Comparison of ENCODE assay signal across 9 cellular contexts in genomic region chr16:15950167-15950854, GRCh38. TPM values are rescaled to one million over a fixed set of nuclear protein-coding genes. Genes with fewer than 3 reads are reported as not detected.
DNase-seq lines count a peak whose midpoint lies in the region; ATAC-seq, FAIRE-seq and TF ChIP-seq lines count a peak whose summit lies in the region.
"Had no signal": no experiment of that assay in that cellular context is flagged by ENCODE, and none has a peak within 500 bp of the region (broad histone marks: within the 10 kb centered on the region; RNA-seq: fewer than 3 reads in every experiment).

No MANE protein-coding gene starts in this region.

- peaks cover 2% of the 10 kb centered on the region for H3K27me3 Mint-ChIP-seq in activated CD4-positive, alpha-beta memory T cell treated with anti-CD3 and anti-CD28 coated beads, Interleukin-2, amount 10 ng/mL, durations not matched to agents 7 days and 5 days

- H3K36me3 Mint-ChIP-seq in activated CD4-positive, alpha-beta memory T cell treated with anti-CD3 and anti-CD28 coated beads, Interleukin-2, amount 10 ng/mL, durations not matched to agents 7 days and 5 days (ENCODE audit: low read depth): peaks cover 19% of the 10 kb centered on the region

- peaks cover 41% of the 10 kb centered on the region for H3K4me1 Mint-ChIP-seq in activated CD4-positive, alpha-beta memory T cell treated with anti-CD3 and anti-CD28 coated beads, Interleukin-2, amount 10 ng/mL, durations not matched to agents 7 days and 5 days

- POLR2A ChIA-PET in activated CD4-positive, alpha-beta memory T cell treated with anti-CD3 and anti-CD28 coated beads, Interleukin-2, amount 10 ng/mL, durations not matched to agents 7 days and 5 days (lab: Charles Lee): interaction anchor here (0.8 to 3.0 kb wide), 12 partner anchors 10 to 83 kb away, joined by 3 to 52 read pairs (median 4); partner anchors contain the start of gene CEP20

- no peaks in the 10 kb centered on the region for H3K4me1 ChIP-seq in endocrine pancreas (ENCODE audit: control insufficient read depth, insufficient read depth, low read length)
- peaks cover 60% of the 10 kb centered on the region for H3K4me1 ChIP-seq in mononuclear cell (ENCODE audit: insufficient read depth, low read length)
- H3K4me1 ChIP-seq in stomach smooth muscle (ENCODE audit: control insufficient read depth, insufficient read depth, low read length): peaks cover 49% of the 10 kb centered on the region

- no peak for TF ChIP-seq POLR2A in GM12891 (IDR thresholded peaks at IDR 0.05; ENCODE audit: low read depth, low read length)

- H3K4me3 ChIP-seq in endocrine pancreas (ENCODE audit: control insufficient read depth, insufficient read depth, low read length) (peak overlapping the region; percentile 77), mononuclear cell (ENCODE audit: low read length) (peak overlapping the region; percentile 73), stomach smooth muscle (ENCODE audit: low read length in 2 of 2) (peak overlapping the region; percentile 87 to 94)

- peak overlapping the region; percentile 92 for H3K27ac Mint-ChIP-seq in activated CD4-positive, alpha-beta memory T cell treated with anti-CD3 and anti-CD28 coated beads, Interleukin-2, amount 10 ng/mL, durations not matched to agents 7 days and 5 days

- DNase-seq in GM12891 (ENCODE audit: insufficient read length, low spot score): no peak
- peak; percentile 12 for DNase-seq in NCI-H146 treated with DMSO at 0.1 percent for 48 hours (lab: John Stamatoyannopoulos, UW; ENCODE audit: unreplicated experiment)
- peak; percentile 39 for DNase-seq in activated CD4-positive, alpha-beta memory T cell treated with anti-CD3 and anti-CD28 coated beads, Interleukin-2, amount 10 ng/mL, durations not matched to agents 7 days and 5 days

- H3K9ac ChIP-seq in endocrine pancreas (ENCODE audit: control insufficient read depth, insufficient read depth, low read length): peak overlapping the region; percentile 79
- H3K9ac ChIP-seq in stomach smooth muscle (ENCODE audit: low read length in 2 of 2): peak overlapping the region; percentile 85 to 87

- FAIRE-seq in GM12891 (lab: Jason Lieb, UNC): peak; percentile 59
- FAIRE-seq: colon had no signal

- peak overlapping the region; percentile 94 for H3K4me3 Mint-ChIP-seq in activated CD4-positive, alpha-beta memory T cell treated with anti-CD3 and anti-CD28 coated beads, Interleukin-2, amount 10 ng/mL, durations not matched to agents 7 days and 5 days

- CTCF ChIA-PET in activated CD4-positive, alpha-beta memory T cell treated with anti-CD3 and anti-CD28 coated beads, Interleukin-2, amount 10 ng/mL, durations not matched to agents 7 days and 5 days (lab: Charles Lee): interaction anchor here (0.6 to 0.9 kb wide), 3 partner anchors 41 to 70 kb away, joined by 3 read pairs; partner anchors contain the start of gene CEP20

- H3K27me3 ChIP-seq in endocrine pancreas (ENCODE audit: control insufficient read depth, insufficient read depth, low read length) (no peaks in the 10 kb centered on the region), mononuclear cell (ENCODE audit: insufficient read depth, low read length) (no peaks in the 10 kb centered on the region), stomach smooth muscle (ENCODE audit: control insufficient read depth in 1 of 2, insufficient read depth in 2 of 2, low read length in 2 of 2) (no peaks in the 10 kb centered on the region)

- no peak for ATAC-seq in HG03025 (IDR thresholded peaks at IDR 0.05; ENCODE audit: low FRiP score, unreplicated experiment)
- no peak for ATAC-seq in GM21825 (IDR thresholded peaks at IDR 0.05; ENCODE audit: unreplicated experiment)

- no peaks in the 10 kb centered on the region for H3K9me3 ChIP-seq in endocrine pancreas (ENCODE audit: control insufficient read depth, low read length)
- H3K9me3 ChIP-seq in mononuclear cell (ENCODE audit: low read depth, low read length): no peaks in the 10 kb centered on the region
- H3K9me3 ChIP-seq in stomach smooth muscle (ENCODE audit: control insufficient read depth in 2 of 2, low read length in 2 of 2): no peaks in the 10 kb centered on the region

- peak overlapping the region; percentile 85 for H3K27ac ChIP-seq in stomach smooth muscle (ENCODE audit: low read length)

- H3K9me3 Mint-ChIP-seq in activated CD4-positive, alpha-beta memory T cell treated with anti-CD3 and anti-CD28 coated beads, Interleukin-2, amount 10 ng/mL, durations not matched to agents 7 days and 5 days: no peaks in the 10 kb centered on the region

- no peaks in the 10 kb centered on the region for H3K36me3 ChIP-seq in endocrine pancreas (ENCODE audit: control insufficient read depth, insufficient read depth, low read length)
- H3K36me3 ChIP-seq in stomach smooth muscle (ENCODE audit: control insufficient read depth in 2 of 2, insufficient read depth in 2 of 2, low read length in 2 of 2): no peaks in the 10 kb centered on the region

TF ChIP-seq in GM12891, 5 proteins besides CTCF, POLR2A, EP300 and RAD21:
- TF ChIP-seq POLR2AphosphoS5 (IDR thresholded peaks at IDR 0.05; ENCODE audit: low read depth, low read length) (peak; percentile 26; the same call in 1 of the 2 replicates), SPI1 (IDR thresholded peaks at IDR 0.05; ENCODE audit: low read depth, low read length) (no peak)
TF ChIP-seq in GM12891: peak in this region for 1.

RNA-seq across cellular contexts. Expression of gene ABCC1, which starts 0.9 kb away (rescaled TPM):
- 18.8 TPM for polyA plus RNA-seq in GM12891 (2012; ENCODE audit: low read depth, missing spikeins)
- 10 to 100 TPM; 41.4 to 44.2 TPM for total RNA-seq in activated CD4-positive, alpha-beta memory T cell treated with anti-CD3 and anti-CD28 coated beads, Interleukin-2, amount 10 ng/mL, durations not matched to agents 7 days and 5 days
- 27.0 TPM for total RNA-seq in mononuclear cell
